21 cellular contexts compared by ENCODE assay signal in genomic region chr2:164722604-164723338, GRCh38.
A peak's percentile ranks its signal among the peaks of the same experiment; 100 is the strongest.
DNase-seq lines count a peak whose midpoint lies in the region; ATAC-seq, FAIRE-seq and TF ChIP-seq lines count a peak whose summit lies in the region.
"Had no signal": no experiment of that assay in that cellular context is flagged by ENCODE, and none has a peak within 500 bp of the region (broad histone marks: within the 10 kb centered on the region; RNA-seq: fewer than 3 reads in every experiment).

No MANE protein-coding gene starts in this region.

- in situ Hi-C loops in GM23248 (cut with MboI): no loop called here

- TF ChIP-seq CTCF in heart right ventricle (IDR thresholded peaks at IDR 0.05) (no peak), osteocyte (IDR thresholded peaks at IDR 0.05) (no peak)

- H3K36me3 ChIP-seq in GM23248 (ENCODE audit: low read depth): no peaks in the 10 kb centered on the region
- peaks cover 0 to 41% (median 3%) of the 10 kb centered on the region in 9 donors for H3K36me3 ChIP-seq in heart right ventricle
- H3K36me3 ChIP-seq in trophoblast cell (ENCODE audit: control insufficient read depth in 1 of 2, insufficient read depth in 2 of 2, low read length in 2 of 2): peaks cover 0 to 4% of the 10 kb centered on the region in 2 experiments
- H3K36me3 ChIP-seq: BLaER1 treated with 17β-estradiol and CSF1 and Interleukin-3, amounts not matched to agents 10 nM and 100 nM had no signal

- no peaks in the 10 kb centered on the region for H4K20me1 ChIP-seq in GM23248 (ENCODE audit: insufficient read depth)
- H4K20me1 ChIP-seq: BLaER1 treated with 17β-estradiol and CSF1 and Interleukin-3, amounts not matched to agents 10 nM and 100 nM had no signal

- no peaks in the 10 kb centered on the region for H3K9me3 Mint-ChIP-seq in osteocyte (ENCODE audit: unreplicated experiment)
- H3K9me3 Mint-ChIP-seq: activated T-helper 2 cell treated with anti-CD3 and anti-CD28 coated beads, Interferon-gamma antibody, Interleukin-2, Interleukin-4, amounts not matched to agents 10 μg/mL and 5 μg/mL and 100 μg/mL, durations not matched to agents 14 hours and 24 hours and 36 hours had no signal

- H3K27ac Mint-ChIP-seq in osteocyte (ENCODE audit: unreplicated experiment) (no peak overlapping the region), T-helper 17 cell (no peak overlapping the region)
- H3K27ac Mint-ChIP-seq: activated T-helper 2 cell treated with anti-CD3 and anti-CD28 coated beads, Interferon-gamma antibody, Interleukin-2, Interleukin-4, amounts not matched to agents 10 μg/mL and 5 μg/mL and 100 μg/mL, durations not matched to agents 14 hours and 24 hours and 36 hours had no signal

- peak overlapping the region; percentile 62 for H4K91ac ChIP-seq in trophoblast cell (ENCODE audit: low read depth, low read length)

- no peak overlapping the region for H2BK12ac ChIP-seq in trophoblast cell (ENCODE audit: low read length)

- WGBS in GM23248 (ENCODE audit: low coverage in 1 of 2, low lambda C conversion rate in 2 of 2, missing lambda C conversion rate in 2 of 2), 2 experiments: 72 to 78% methylated on average over 2 of the region's 2 CpGs
- WGBS in heart right ventricle, 2 donors: 49 to 66% methylated on average over 2 of the region's 2 CpGs
- WGBS in trophoblast cell (ENCODE audit: extremely low coverage, insufficient coverage, insufficient read length): no CpG with 5 or more reads among the region's 2 CpGs

- no peaks in the 10 kb centered on the region for H3K79me2 ChIP-seq in GM23248 (ENCODE audit: insufficient read depth)
- H3K79me2 ChIP-seq in trophoblast cell (ENCODE audit: control insufficient read depth, insufficient read depth, low read length, poor library complexity): no peaks in the 10 kb centered on the region

- H3K4ac ChIP-seq in trophoblast cell (ENCODE audit: low read depth, low read length): peak overlapping the region; percentile 46

- H2BK120ac ChIP-seq in trophoblast cell (ENCODE audit: insufficient read depth, low read length, poor library complexity): peak overlapping the region; percentile 43

- peaks cover 8% of the 10 kb centered on the region for H3K79me1 ChIP-seq in trophoblast cell (ENCODE audit: low read length)

- peak in 5 of 8 donors; percentile 39 to 74 (median 56) for ATAC-seq in heart right ventricle
- ATAC-seq in T-helper 17 cell: no peak
- ATAC-seq: Panc1 had no signal

- H3K14ac ChIP-seq in trophoblast cell (ENCODE audit: low read length): no peak overlapping the region

- H3K4me1 Mint-ChIP-seq in osteocyte (ENCODE audit: unreplicated experiment): peaks cover 22% of the 10 kb centered on the region
- no peaks in the 10 kb centered on the region for H3K4me1 Mint-ChIP-seq in T-helper 17 cell

- no peak overlapping the region for H3K4me3 Mint-ChIP-seq in osteocyte (ENCODE audit: unreplicated experiment)
- no peak overlapping the region for H3K4me3 Mint-ChIP-seq in T-helper 17 cell

- H3K9me3 ChIP-seq in GM23248 (ENCODE audit: low read depth) (no peaks in the 10 kb centered on the region), heart right ventricle (no peaks in the 10 kb centered on the region), trophoblast cell (ENCODE audit: insufficient read depth, low read depth, low read length) (no peaks in the 10 kb centered on the region), T-helper 17 cell (ENCODE audit: control insufficient read depth, low read length, poor library complexity, severe bottlenecking) (no peaks in the 10 kb centered on the region)
- H3K9me3 ChIP-seq: BLaER1 treated with 17β-estradiol and CSF1 and Interleukin-3, amounts not matched to agents 10 nM and 100 nM; suprapubic skin had no signal

- peak overlapping the region; percentile 74 for H2AK5ac ChIP-seq in trophoblast cell (ENCODE audit: low read length)

- peak; percentile 25 for DNase-seq in GM23248
- DNase-seq in RCC 7860 (ENCODE audit: low spot score): peak; percentile 24
- no peak for DNase-seq in heart right ventricle
- no peak for DNase-seq in trophoblast cell
- DNase-seq in DMS153 (lab: John Stamatoyannopoulos, UW): no peak
- no peak for DNase-seq in osteocyte (ENCODE audit: extremely low spot score, unreplicated experiment)
- no peak for DNase-seq in T-helper 17 cell
- DNase-seq: activated CD4-positive, CD25-positive, alpha-beta regulatory T cell; DMS53; NCI-H1092; NCI-H2107; NCI-H526; right cardiac atrium; stimulated activated CD4-positive, alpha-beta T cell treated with anti-CD3 and anti-CD28 coated beads, Interleukin-2, amount 100 ng/mL, for 24 hours had no signal

- H3K27ac ChIP-seq in GM23248: no peak overlapping the region
- H3K27ac ChIP-seq in heart right ventricle: peak overlapping the region in 4 of 10 donors; percentile 24 to 50 (median 42)
- H3K27ac ChIP-seq in trophoblast cell (ENCODE audit: low read depth, low read length): no peak overlapping the region
- H3K27ac ChIP-seq: suprapubic skin had no signal

- H3K9me2 ChIP-seq in GM23248 (ENCODE audit: insufficient read depth): no peaks in the 10 kb centered on the region

- H3K27me3 ChIP-seq in GM23248 (replicated peaks; ENCODE audit: insufficient read depth): no peaks in the 10 kb centered on the region
- H3K27me3 ChIP-seq in heart right ventricle: no peaks in the 10 kb centered on the region
- no peaks in the 10 kb centered on the region for H3K27me3 ChIP-seq in trophoblast cell (ENCODE audit: insufficient read depth, low read length)
- H3K27me3 ChIP-seq: BLaER1 treated with 17β-estradiol and CSF1 and Interleukin-3, amounts not matched to agents 10 nM and 100 nM; suprapubic skin had no signal

- peak overlapping the region; percentile 33 for H3K4me2 ChIP-seq in GM23248 (ENCODE audit: unreplicated experiment)
- no peak overlapping the region for H3K4me2 ChIP-seq in trophoblast cell (ENCODE audit: low read length)

- peak overlapping the region; percentile 39; the same call in 1 of the 2 replicates for H2AFZ ChIP-seq in GM23248
- no peak overlapping the region for H2AFZ ChIP-seq in trophoblast cell (ENCODE audit: insufficient read depth, low read length, poor library complexity)

- no peak overlapping the region for H2BK5ac ChIP-seq in trophoblast cell (ENCODE audit: low read depth, low read length, poor library complexity)

- H3K4me1 ChIP-seq in GM23248 (ENCODE audit: insufficient read depth): peaks cover 32% of the 10 kb centered on the region
- peaks cover 0 to 24% (median 14%) of the 10 kb centered on the region in 9 donors for H3K4me1 ChIP-seq in heart right ventricle
- H3K4me1 ChIP-seq in trophoblast cell (ENCODE audit: control insufficient read depth in 1 of 2, insufficient read depth in 2 of 2, low read length in 2 of 2): peaks cover 2 to 5% of the 10 kb centered on the region in 2 experiments

- intact Hi-C loops in heart right ventricle (cut with DNase I): no loop called here

- H3K4me3 ChIP-seq in GM23248: no peak overlapping the region
- H3K4me3 ChIP-seq in heart right ventricle: no peak overlapping the region
- H3K4me3 ChIP-seq in trophoblast cell (ENCODE audit: low read depth, low read length): no peak overlapping the region
- H3K4me3 ChIP-seq: BLaER1 treated with 17β-estradiol and CSF1 and Interleukin-3, amounts not matched to agents 10 nM and 100 nM; suprapubic skin had no signal

- no peak overlapping the region for H3K18ac ChIP-seq in trophoblast cell (ENCODE audit: low read length)

- H3K36me3 Mint-ChIP-seq in osteocyte (ENCODE audit: unreplicated experiment): no peaks in the 10 kb centered on the region
- H3K36me3 Mint-ChIP-seq in T-helper 17 cell (ENCODE audit: low read depth): no peaks in the 10 kb centered on the region

- peaks cover 13% of the 10 kb centered on the region; the same call in 1 of the 2 replicates for H3F3A ChIP-seq in GM23248 (ENCODE audit: insufficient read depth)

- H3K9ac ChIP-seq in GM23248: no peak overlapping the region
- no peak overlapping the region for H3K9ac ChIP-seq in trophoblast cell (ENCODE audit: low read length)

- H3K27me3 Mint-ChIP-seq in osteocyte (ENCODE audit: unreplicated experiment) (no peaks in the 10 kb centered on the region), T-helper 17 cell (no peaks in the 10 kb centered on the region)

- no peak overlapping the region for H4K12ac ChIP-seq in trophoblast cell (ENCODE audit: low read depth, low read length)

- peak; percentile 66 for FAIRE-seq in RCC 7860 (lab: Jason Lieb, UNC)
- FAIRE-seq: endometrium, frontal cortex, GM19239 had no signal

- no peak overlapping the region for H4K8ac ChIP-seq in trophoblast cell (ENCODE audit: low read depth, low read length)

- H3K23ac ChIP-seq in trophoblast cell (ENCODE audit: low read length): no peak overlapping the region

Comparison
In these comparisons a context has a peak if more than half of its experiments do, and no peak if none do; other contexts are left out.
1. DNase-seq: peak in GM23248 (single experiment) and RCC 7860 (single experiment); none in heart right ventricle (0 of 2), trophoblast cell (0 of 2), DMS153 (single experiment), osteocyte (single experiment) and T-helper 17 cell (0 of 3).